In the genomic region with DNA sequence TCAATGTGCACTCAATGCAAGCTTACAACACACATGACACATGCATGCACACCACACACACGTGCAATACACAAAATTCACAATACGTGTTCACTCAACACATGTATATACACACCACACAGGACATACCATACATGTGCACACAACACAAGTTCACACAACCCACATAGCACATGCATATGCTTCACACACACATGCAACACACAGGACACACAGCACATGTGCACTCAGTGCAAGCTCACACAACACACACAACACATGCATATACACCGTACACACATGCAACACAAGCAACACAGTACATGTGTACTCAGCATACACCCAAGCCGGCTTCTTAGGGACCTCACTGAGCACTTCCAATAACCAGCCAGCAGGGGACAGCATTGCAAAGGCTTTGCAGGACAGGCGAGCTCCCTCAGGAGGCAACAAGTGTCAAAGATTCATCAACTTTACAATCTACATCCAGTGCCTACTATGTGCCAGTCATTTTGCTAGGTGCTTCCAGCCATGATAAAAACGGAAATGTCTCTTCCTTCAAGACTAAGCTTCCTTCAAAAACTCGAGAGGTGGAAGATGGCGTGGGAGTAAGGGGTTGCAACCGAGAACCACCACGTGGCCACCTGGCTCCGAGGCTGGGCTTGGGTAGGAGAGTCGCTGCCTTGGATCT, we compare ENCODE assay signal across 8 cellular contexts.
DNase-seq lines count a peak whose midpoint lies in the region; ATAC-seq lines count a peak whose summit lies in the region.

No MANE protein-coding gene starts in this region.

- DNase-seq in A172 (ENCODE audit: low spot score): peak; percentile 67
- peak; percentile 29 for DNase-seq in NCI-H748 treated with DMSO at 0.1 percent for 48 hours (lab: John Stamatoyannopoulos, UW)
- peak; percentile 68 to 73 for DNase-seq in activated CD4-positive, alpha-beta T cell treated with anti-CD3 and anti-CD28 coated beads, Interleukin-2, amount 50 U/mL, for 4 hours
- DNase-seq in ecto neural progenitor cell (ENCODE audit: low spot score): peak; percentile 80
- DNase-seq in lung microvascular endothelial cell (ENCODE audit: low read depth in 2 of 2): peak; percentile 90 to 93
- DNase-seq in stimulated activated CD8-positive, alpha-beta memory T cell treated with anti-CD3 and anti-CD28 coated beads, Interleukin-15, amount 100 ng/mL, for 1 hour (ENCODE audit: low read depth): peak; percentile 50

- ATAC-seq in GM18498 (IDR thresholded peaks at IDR 0.05; ENCODE audit: unreplicated experiment) (peak; percentile 79), HG03045 (IDR thresholded peaks at IDR 0.05; ENCODE audit: unreplicated experiment) (peak; percentile 63)

Comparison
In these comparisons a context has a peak if more than half of its experiments do, and no peak if none do; other contexts are left out.
1. Peak in every context shown above with its lines: DNase-seq and ATAC-seq.
2. DNase-seq: peak in every context shown above with its lines; median percentile 92 in lung microvascular endothelial cell; 80 in ecto neural progenitor cell; 70 in activated CD4-positive, alpha-beta T cell treated with anti-CD3 and anti-CD28 coated beads, Interleukin-2, amount 50 U/mL, for 4 hours; 67 in A172; 50 in stimulated activated CD8-positive, alpha-beta memory T cell treated with anti-CD3 and anti-CD28 coated beads, Interleukin-15, amount 100 ng/mL, for 1 hour; 29 in NCI-H748 treated with DMSO at 0.1 percent for 48 hours.